ENCODE assay signal across 8 cellular contexts in genomic region chr10:110864662-110865140, GRCh38. TPM values are rescaled to one million over a fixed set of nuclear protein-coding genes. Genes with fewer than 3 reads are reported as not detected.
DNase-seq lines count a peak whose midpoint lies in the region; ATAC-seq, FAIRE-seq and TF ChIP-seq lines count a peak whose summit lies in the region.

No MANE protein-coding gene starts in this region.

- CTCF ChIA-PET in HepG2 (lab: Yijun Ruan, JAX; ENCODE audit: low intra/inter-chr PET ratio, low total read pairs), result no interaction called here

- H3K27ac ChIP-seq in HepG2 (ENCODE audit: extremely low read length, insufficient read depth, low read length), result no peak overlapping the region

- peaks cover 60% of the 10 kb centered on the region for H3K4me1 ChIP-seq in HepG2 (ENCODE audit: insufficient read depth, low read length)

- peak overlapping the region; percentile 55 for H3K4me3 Mint-ChIP-seq in HFFc6
- peak overlapping the region; percentile 73 for H3K4me3 Mint-ChIP-seq in activated naive CD8-positive, alpha-beta T cell
- peak overlapping the region; percentile 40 for H3K4me3 Mint-ChIP-seq in type B pancreatic cell

- no peak for FAIRE-seq in HepG2 (lab: Jason Lieb, UNC)
- no peak for FAIRE-seq in RCC 7860 (lab: Jason Lieb, UNC)

- H3K9me3 ChIP-seq in HepG2 (ENCODE audit: low read length), result no peaks in the 10 kb centered on the region

- intact Hi-C loops in HepG2 (cut with micrococcal nuclease; ENCODE audit: unreplicated experiment), result no loop called here

- H3K27me3 Mint-ChIP-seq in HFFc6 (ENCODE audit: insufficient read depth) (no peaks in the 10 kb centered on the region), type B pancreatic cell (no peaks in the 10 kb centered on the region)
- H3K27me3 Mint-ChIP-seq in activated naive CD8-positive, alpha-beta T cell, result no peaks in the 10 kb centered on the region

- ATAC-seq in GM18508 (IDR thresholded peaks at IDR 0.05; ENCODE audit: insufficient read depth, unreplicated experiment) (peak; percentile 48), HepG2 (0 out of 3 replicates have a peak, but pooled peaks have one; percentile 21)

- H3K79me2 ChIP-seq in HepG2 (ENCODE audit: insufficient read depth, low read length), result no peaks in the 10 kb centered on the region

- DNase-seq in HFFc6, result no peak
- DNase-seq in NAMALWA (ENCODE audit: low spot score), result peak; percentile 94
- DNase-seq in HepG2 (ENCODE audit: low spot score), result no peak
- DNase-seq in type B pancreatic cell (ENCODE audit: extremely low spot score, unreplicated experiment), result no peak
- no peak for DNase-seq in RCC 7860 (ENCODE audit: low spot score)
- no peak for DNase-seq in NCI-H1092 (lab: John Stamatoyannopoulos, UW)

- H3K36me3 Mint-ChIP-seq in HFFc6 (ENCODE audit: low read depth), result no peaks in the 10 kb centered on the region
- no peaks in the 10 kb centered on the region for H3K36me3 Mint-ChIP-seq in activated naive CD8-positive, alpha-beta T cell
- H3K36me3 Mint-ChIP-seq in type B pancreatic cell, result no peaks in the 10 kb centered on the region

- in situ Hi-C loops in HepG2 (cut with HindIII; ENCODE audit: extremely low pct_ligation_motif_present, low pct_unique_long_range_greater_than_20kb), result no loop called here

- H3K4me2 ChIP-seq in HepG2 (ENCODE audit: low read depth, low read length), result peak overlapping the region; percentile 69

- H2AFZ ChIP-seq in HepG2 (ENCODE audit: low read length), result peak overlapping the region; percentile 89

- peaks cover 56% of the 10 kb centered on the region for H3K4me1 Mint-ChIP-seq in HFFc6 (ENCODE audit: low read depth)
- peaks cover 99% of the 10 kb centered on the region for H3K4me1 Mint-ChIP-seq in activated naive CD8-positive, alpha-beta T cell (ENCODE audit: low read depth)
- peaks cover 54% of the 10 kb centered on the region for H3K4me1 Mint-ChIP-seq in type B pancreatic cell (ENCODE audit: unreplicated experiment)

- no peak for TF ChIP-seq CTCF in HFFc6 (IDR thresholded peaks at IDR 0.05)
- no peak for TF ChIP-seq CTCF in HepG2 (CRISPR knock-in tag; IDR thresholded peaks at IDR 0.05)
- no peak for TF ChIP-seq CTCF in type B pancreatic cell (conservative IDR thresholded peaks at IDR 0.05)

- WGBS in HepG2 (ENCODE audit: low lambda C conversion rate), result 7% methylated on average over 6 of the region's 6 CpGs

- TF ChIP-seq EP300 in HepG2 (IDR thresholded peaks at IDR 0.05; ENCODE audit: low read depth in 2 of 2, low read length in 2 of 2), result no peak
- TF ChIP-seq EP300 in HepG2 (CRISPR knock-in tag; IDR thresholded peaks at IDR 0.05; ENCODE audit: borderline replicate concordance), result no peak

- POLR2A ChIA-PET in HepG2 (lab: Yijun Ruan, JAX), result interaction anchor here (0.9 to 1.3 kb wide), 2 partner anchors 19 to 29 kb away, joined by 4 read pairs; no protein-coding TSS in a partner anchor

- no peaks in the 10 kb centered on the region for H3K36me3 ChIP-seq in HepG2 (replicated peaks in 1 of 2; ENCODE audit: control insufficient read depth in 1 of 2, insufficient read depth in 2 of 2, low read length in 2 of 2)

- H3K4me3 ChIP-seq in HepG2 (replicated peaks in 1 of 3; ENCODE audit: insufficient read depth in 1 of 3, low read depth in 2 of 3, low read length in 3 of 3), result peak overlapping the region; percentile 44 to 55 (median 54)

- TF ChIP-seq POLR2A in HepG2 (IDR thresholded peaks at IDR 0.05; ENCODE audit: insufficient read depth in 1 of 2, low read depth in 2 of 2, low read length in 2 of 2), result no peak

- H3K9me3 Mint-ChIP-seq in HFFc6 (no peaks in the 10 kb centered on the region), type B pancreatic cell (no peaks in the 10 kb centered on the region)
- H3K9me3 Mint-ChIP-seq in activated naive CD8-positive, alpha-beta T cell (ENCODE audit: low read depth), result no peaks in the 10 kb centered on the region

- H3K9ac ChIP-seq in HepG2 (ENCODE audit: insufficient read depth, low read depth, low read length), result peak overlapping the region; percentile 48

- TF ChIP-seq RAD21 in HepG2 (CRISPR knock-in tag; IDR thresholded peaks at IDR 0.05), result no peak

- peak overlapping the region; percentile 72 for H3K27ac Mint-ChIP-seq in HFFc6
- peak overlapping the region; percentile 96 for H3K27ac Mint-ChIP-seq in activated naive CD8-positive, alpha-beta T cell
- H3K27ac Mint-ChIP-seq in type B pancreatic cell, result peak overlapping the region; percentile 79

- no peaks in the 10 kb centered on the region for H3K27me3 ChIP-seq in HepG2 (ENCODE audit: control insufficient read depth in 1 of 2, insufficient read depth in 2 of 2, low read length in 2 of 2)

- no TSS peak for BruUV-seq in HepG2 (replicated peaks; lab: Mats Ljungman, UMichigan)

- H4K20me1 ChIP-seq in HepG2 (ENCODE audit: insufficient read depth, low read length), result no peaks in the 10 kb centered on the region

RNA-seq across cellular contexts. Expression of gene PDCD4, which starts 7.0 kb away (rescaled TPM):
- 10 to 100 TPM; 56.0 to 85.6 (median 72.8) TPM for total RNA-seq in HFFc6 (2021; fragmentation: NEBNext Ultra II Directional; extraction: Animal tissue kit (Norgen Biotek cat#: 25700))
- total RNA-seq in HepG2 (2016; rRNA removed; fragmentation: Illumina TruSeq; extraction: Trizol) (56.2 and 92.8 TPM in 2 replicates), type B pancreatic cell (ENCODE audit: low replicate concordance) (122 and 145 TPM in 2 replicates)
- 16.2 and 22.3 TPM in 2 replicates for total RNA-seq in HepG2 (2016; cell fraction: cytosol; rRNA removed; fragmentation: Illumina TruSeq; extraction: Trizol; ENCODE audit: low read depth)
- total RNA-seq in HepG2 (2016; cell fraction: insoluble cytoplasmic fraction; rRNA removed; fragmentation: Illumina TruSeq; extraction: Trizol), result 63.2 and 84.9 TPM in 2 replicates
- total RNA-seq in HepG2 (2016; cell fraction: membrane; rRNA removed; fragmentation: Illumina TruSeq; extraction: Trizol), result 12.3 and 13.7 TPM in 2 replicates
- total RNA-seq in HepG2 (2016; cell fraction: nucleus; rRNA removed; fragmentation: Illumina TruSeq; extraction: Trizol), result 30.6 and 42.1 TPM in 2 replicates
- 22.4 and 22.8 TPM in 2 replicates for polyA plus RNA-seq in HepG2 (2011; rRNA removed)
- 7.6 and 12.9 TPM in 2 replicates for polyA plus RNA-seq in HepG2 (2011; cell fraction: cytosol; rRNA removed)
- polyA plus RNA-seq in HepG2 (2011; cell fraction: nucleus; rRNA removed), result 8.4 and 13.8 TPM in 2 replicates
- 50.1 and 77.6 TPM in 2 replicates for polyA plus RNA-seq in HepG2 (2012)
- polyA plus RNA-seq in HepG2 (2016; cell fraction: cytosol; fragmentation: Illumina TruSeq; extraction: Trizol; ENCODE audit: low read depth), result 2.7 and 4.0 TPM in 2 replicates
- 112 and 113 TPM in 2 replicates for polyA plus RNA-seq in HepG2 (2016; cell fraction: insoluble cytoplasmic fraction; fragmentation: Illumina TruSeq; extraction: Trizol; ENCODE audit: low read depth)
- 9.3 and 9.7 TPM in 2 replicates for polyA plus RNA-seq in HepG2 (2016; cell fraction: membrane; fragmentation: Illumina TruSeq; extraction: Trizol; ENCODE audit: low read depth)
- 58.0 and 60.5 TPM in 2 replicates for polyA plus RNA-seq in HepG2 (2016; cell fraction: nucleus; fragmentation: Illumina TruSeq; extraction: Trizol; ENCODE audit: insufficient read depth, low read depth)
- polyA minus RNA-seq in HepG2 (2011; rRNA and poly(A)+ RNA removed; ENCODE audit: low replicate concordance), result 3.8 and 12.7 TPM in 2 replicates
- polyA minus RNA-seq in HepG2 (2011; cell fraction: cytosol; rRNA and poly(A)+ RNA removed), result 19.9 and 36.2 TPM in 2 replicates
- polyA minus RNA-seq in HepG2 (2011; cell fraction: nucleus; rRNA and poly(A)+ RNA removed), result 50.6 and 51.0 TPM in 2 replicates

RNA-seq across cellular contexts. Expression of gene BBIP1, which starts 54.3 kb away (rescaled TPM):
- 10 to 100 TPM; 28.5 to 36.1 (median 31.2) TPM for total RNA-seq in HFFc6 (2021; fragmentation: NEBNext Ultra II Directional; extraction: Animal tissue kit (Norgen Biotek cat#: 25700))
- total RNA-seq in HepG2 (2016; rRNA removed; fragmentation: Illumina TruSeq; extraction: Trizol), result 24.1 and 28.9 TPM in 2 replicates
- total RNA-seq in HepG2 (2016; cell fraction: cytosol; rRNA removed; fragmentation: Illumina TruSeq; extraction: Trizol; ENCODE audit: low read depth), result 17.3 and 20.0 TPM in 2 replicates
- total RNA-seq in HepG2 (2016; cell fraction: insoluble cytoplasmic fraction; rRNA removed; fragmentation: Illumina TruSeq; extraction: Trizol), result 19.7 and 29.5 TPM in 2 replicates
- total RNA-seq in HepG2 (2016; cell fraction: membrane; rRNA removed; fragmentation: Illumina TruSeq; extraction: Trizol), result 32.7 and 33.9 TPM in 2 replicates
- 16.5 and 17.2 TPM in 2 replicates for total RNA-seq in HepG2 (2016; cell fraction: nucleus; rRNA removed; fragmentation: Illumina TruSeq; extraction: Trizol)
- polyA plus RNA-seq in HepG2 (2011; rRNA removed), result 12.2 and 18.3 TPM in 2 replicates
- 5.5 and 7.5 TPM in 2 replicates for polyA plus RNA-seq in HepG2 (2011; cell fraction: cytosol; rRNA removed)
- polyA plus RNA-seq in HepG2 (2011; cell fraction: nucleus; rRNA removed), result 12.1 and 13.9 TPM in 2 replicates
- polyA plus RNA-seq in HepG2 (2012), result 19.6 and 27.5 TPM in 2 replicates
- 21.3 and 22.3 TPM in 2 replicates for polyA plus RNA-seq in HepG2 (2016; cell fraction: cytosol; fragmentation: Illumina TruSeq; extraction: Trizol; ENCODE audit: low read depth)
- polyA plus RNA-seq in HepG2 (2016; cell fraction: insoluble cytoplasmic fraction; fragmentation: Illumina TruSeq; extraction: Trizol; ENCODE audit: low read depth), result 30.5 and 34.8 TPM in 2 replicates
- 27.9 and 29.7 TPM in 2 replicates for polyA plus RNA-seq in HepG2 (2016; cell fraction: membrane; fragmentation: Illumina TruSeq; extraction: Trizol; ENCODE audit: low read depth)
- 21.6 and 32.5 TPM in 2 replicates for polyA plus RNA-seq in HepG2 (2016; cell fraction: nucleus; fragmentation: Illumina TruSeq; extraction: Trizol; ENCODE audit: insufficient read depth, low read depth)
- 3.9 and 7.4 TPM in 2 replicates for polyA minus RNA-seq in HepG2 (2011; rRNA and poly(A)+ RNA removed; ENCODE audit: low replicate concordance)
- 6.7 and 7.0 TPM in 2 replicates for polyA minus RNA-seq in HepG2 (2011; cell fraction: cytosol; rRNA and poly(A)+ RNA removed)
- polyA minus RNA-seq in HepG2 (2011; cell fraction: nucleus; rRNA and poly(A)+ RNA removed), result 30.1 and 40.0 TPM in 2 replicates
- total RNA-seq in type B pancreatic cell (ENCODE audit: low replicate concordance), result 15.8 and 24.8 TPM in 2 replicates

RNA-seq across cellular contexts. Expression of gene SHOC2, which starts 54.7 kb away (rescaled TPM):
- 10 to 100 TPM; 48.9 to 61.1 (median 56.6) TPM for total RNA-seq in HFFc6 (2021; fragmentation: NEBNext Ultra II Directional; extraction: Animal tissue kit (Norgen Biotek cat#: 25700))
- total RNA-seq in HepG2 (2016; rRNA removed; fragmentation: Illumina TruSeq; extraction: Trizol), result 25.5 and 44.4 TPM in 2 replicates
- 33.4 and 34.4 TPM in 2 replicates for total RNA-seq in HepG2 (2016; cell fraction: cytosol; rRNA removed; fragmentation: Illumina TruSeq; extraction: Trizol; ENCODE audit: low read depth)
- 24.6 and 39.6 TPM in 2 replicates for total RNA-seq in HepG2 (2016; cell fraction: insoluble cytoplasmic fraction; rRNA removed; fragmentation: Illumina TruSeq; extraction: Trizol)
- 39.5 and 52.4 TPM in 2 replicates for total RNA-seq in HepG2 (2016; cell fraction: membrane; rRNA removed; fragmentation: Illumina TruSeq; extraction: Trizol)
- total RNA-seq in HepG2 (2016; cell fraction: nucleus; rRNA removed; fragmentation: Illumina TruSeq; extraction: Trizol), result 23.1 and 27.2 TPM in 2 replicates
- polyA plus RNA-seq in HepG2 (2011; rRNA removed), result 8.0 and 8.6 TPM in 2 replicates
- polyA plus RNA-seq in HepG2 (2011; cell fraction: cytosol; rRNA removed), result 3.7 and 6.8 TPM in 2 replicates
- 2.9 and 3.6 TPM in 2 replicates for polyA plus RNA-seq in HepG2 (2011; cell fraction: nucleus; rRNA removed)
- polyA plus RNA-seq in HepG2 (2012), result 11.5 and 12.7 TPM in 2 replicates
- polyA plus RNA-seq in HepG2 (2016; cell fraction: cytosol; fragmentation: Illumina TruSeq; extraction: Trizol; ENCODE audit: low read depth), result 2.5 and 2.6 TPM in 2 replicates
- polyA plus RNA-seq in HepG2 (2016; cell fraction: insoluble cytoplasmic fraction; fragmentation: Illumina TruSeq; extraction: Trizol; ENCODE audit: low read depth), result 27.0 and 31.6 TPM in 2 replicates
- polyA plus RNA-seq in HepG2 (2016; cell fraction: membrane; fragmentation: Illumina TruSeq; extraction: Trizol; ENCODE audit: low read depth), result 10.5 and 11.0 TPM in 2 replicates
- 13.1 and 13.4 TPM in 2 replicates for polyA plus RNA-seq in HepG2 (2016; cell fraction: nucleus; fragmentation: Illumina TruSeq; extraction: Trizol; ENCODE audit: insufficient read depth, low read depth)
- 8.5 and 16.0 TPM in 2 replicates for polyA minus RNA-seq in HepG2 (2011; rRNA and poly(A)+ RNA removed; ENCODE audit: low replicate concordance)
- polyA minus RNA-seq in HepG2 (2011; cell fraction: cytosol; rRNA and poly(A)+ RNA removed), result 17.3 and 24.5 TPM in 2 replicates
- polyA minus RNA-seq in HepG2 (2011; cell fraction: nucleus; rRNA and poly(A)+ RNA removed), result 56.1 and 58.2 TPM in 2 replicates
- total RNA-seq in type B pancreatic cell (ENCODE audit: low replicate concordance), result 38.7 and 44.3 TPM in 2 replicates
